In genomic region chr10:96814264-96814663, GRCh38 we compare ENCODE assay signal across 14 cellular contexts. TPM values are rescaled to one million over a fixed set of nuclear protein-coding genes. Genes with fewer than 3 reads are reported as not detected.
DNase-seq lines count a peak whose midpoint lies in the region; ATAC-seq, FAIRE-seq and TF ChIP-seq lines count a peak whose summit lies in the region.
"Had no signal": no experiment of that assay in that cellular context is flagged by ENCODE, and none has a peak within 500 bp of the region (broad histone marks: within the 10 kb centered on the region; RNA-seq: fewer than 3 reads in every experiment).

No MANE protein-coding gene starts in this region.

- no peak overlapping the region for H3K4me3 ChIP-seq in bronchial epithelial cell (ENCODE audit: low read depth, low read length)
- H3K4me3 ChIP-seq in left lung = no peak overlapping the region
- H3K4me3 ChIP-seq: mucosa of descending colon, Peyer's patch had no signal

- DNase-seq in AG20443 (ENCODE audit: low spot score) (peak; percentile 56), M059J (ENCODE audit: low read depth) (peak; percentile 92), bronchial epithelial cell (ENCODE audit: low read depth) (peak; percentile 76), left lung (no peak), DMS 273 treated with DMSO at 0.1 percent for 48 hours (lab: John Stamatoyannopoulos, UW) (no peak), NCI-H2227 (lab: John Stamatoyannopoulos, UW; ENCODE audit: unreplicated experiment) (no peak), NCI-H2107 treated with DMSO at 0.1 percent for 48 hours (lab: John Stamatoyannopoulos, UW; ENCODE audit: unreplicated experiment) (no peak)
- no peak for DNase-seq in activated CD4-positive, alpha-beta T cell treated with anti-CD3 and anti-CD28 coated beads for 4 hours
- DNase-seq: activated naive CD4-positive, alpha-beta T cell treated with Interleukin-2 at 50 U/mL for 16 hours; CD4-positive, CD25-positive, alpha-beta regulatory T cell; mucosa of descending colon; NCI-H524; Peyer's patch; stimulated activated naive CD4-positive, alpha-beta T cell treated with Interleukin-2 at 50 U/mL for 16 hours had no signal

- intact Hi-C loops in left lung (cut with DNase I) = no loop called here

- no peak for TF ChIP-seq CTCF in bronchial epithelial cell (IDR thresholded peaks at IDR 0.05; ENCODE audit: insufficient read depth, low read length, severe bottlenecking)
- no peak for TF ChIP-seq CTCF in left lung (IDR thresholded peaks at IDR 0.05)

- no peak overlapping the region for H3K27ac ChIP-seq in left lung
- H3K27ac ChIP-seq: Peyer's patch had no signal

- no peaks in the 10 kb centered on the region for H3K4me1 ChIP-seq in left lung
- H3K4me1 ChIP-seq: Peyer's patch had no signal

- H3K27me3 ChIP-seq in bronchial epithelial cell (ENCODE audit: control insufficient read depth, insufficient read depth, low read length) (no peaks in the 10 kb centered on the region), left lung (no peaks in the 10 kb centered on the region)
- H3K27me3 ChIP-seq: Peyer's patch had no signal

- FAIRE-seq in bronchial epithelial cell (lab: Jason Lieb, UNC) = no peak

- H3K36me3 ChIP-seq in bronchial epithelial cell (ENCODE audit: control insufficient read depth, insufficient read depth, low read length) = no peaks in the 10 kb centered on the region
- H3K36me3 ChIP-seq in left lung = no peaks in the 10 kb centered on the region
- H3K36me3 ChIP-seq: Peyer's patch had no signal

- ATAC-seq in left lung = peak; percentile 12
- ATAC-seq: mucosa of descending colon had no signal

- no peaks in the 10 kb centered on the region for H3K9me3 ChIP-seq in left lung
- H3K9me3 ChIP-seq: mucosa of descending colon, Peyer's patch had no signal

RNA-seq across cellular contexts. Expression of gene LCOR, which starts 17.8 kb away (rescaled TPM):
- 7.2 and 15.8 TPM in 2 replicates for total RNA-seq in M059J (2014; rRNA removed; shearing (Covaris generic))
- 29.5 and 34.4 TPM in 2 replicates for total RNA-seq in bronchial epithelial cell
- 10 to 100 TPM; 27.3 to 29.6 TPM for total RNA-seq in left lung

Comparison
In these comparisons a context has a peak if more than half of its experiments do, and no peak if none do; other contexts are left out.
1. DNase-seq: peak in AG20443 (single experiment), M059J (single experiment) and bronchial epithelial cell (single experiment); none in left lung (0 of 2), DMS 273 treated with DMSO at 0.1 percent for 48 hours (single experiment), NCI-H2227 (single experiment), NCI-H2107 treated with DMSO at 0.1 percent for 48 hours (single experiment) and activated CD4-positive, alpha-beta T cell treated with anti-CD3 and anti-CD28 coated beads for 4 hours (0 of 2).